Comparison of ENCODE assay signal across 20 cellular contexts in the genomic region with DNA sequence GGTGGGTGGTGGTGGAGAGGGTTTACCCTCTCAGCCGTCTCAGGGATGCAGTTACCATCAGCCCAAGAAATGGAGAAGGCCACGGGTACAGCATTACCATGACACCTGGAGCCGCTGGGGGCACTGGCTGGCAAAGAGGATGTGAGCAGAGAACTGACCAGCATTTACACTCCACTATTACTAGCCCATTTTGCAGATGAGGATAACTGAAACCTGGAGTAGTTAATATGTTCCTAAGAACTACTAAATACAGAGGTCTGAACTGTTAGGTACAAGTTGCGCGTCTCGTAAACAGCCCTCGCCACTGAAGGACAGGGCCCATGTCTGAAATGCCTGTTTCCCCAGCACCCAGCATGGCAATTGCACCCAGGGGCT.
A peak's percentile ranks its signal among the peaks of the same experiment; 100 is the strongest.
DNase-seq lines count a peak whose midpoint lies in the region; ATAC-seq and TF ChIP-seq lines count a peak whose summit lies in the region.
"Had no signal": no experiment of that assay in that cellular context is flagged by ENCODE, and none has a peak within 500 bp of the region (broad histone marks: within the 10 kb centered on the region; RNA-seq: fewer than 3 reads in every experiment).

No MANE protein-coding gene starts in this region.

- peak overlapping the region; percentile 64 for H4K91ac ChIP-seq in mesenchymal stem cell (ENCODE audit: low read length)

- H4K8ac ChIP-seq in mesenchymal stem cell (ENCODE audit: low read length) = peak overlapping the region; percentile 45

- 63 to 75% (median 69%) methylated on average over 7 of the region's 7 CpGs for WGBS in adrenal gland, 4 donors
- WGBS in mesenchymal stem cell = 86% methylated on average over 5 of the region's 7 CpGs

- H3K36me3 ChIP-seq in cardiac muscle cell (no peaks in the 10 kb centered on the region), adrenal gland (replicated peaks in 1 of 2) (no peaks in the 10 kb centered on the region), mesenchymal stem cell (ENCODE audit: control insufficient read depth in 1 of 2, insufficient read depth in 2 of 2, low read depth in 1 of 2, low read length in 2 of 2) (no peaks in the 10 kb centered on the region), brain microvascular endothelial cell (replicated peaks) (no peaks in the 10 kb centered on the region)
- H3K36me3 ChIP-seq: neutrophil, suprapubic skin, vagina, WERI-Rb-1 had no signal

- no peaks in the 10 kb centered on the region for H3K9me3 ChIP-seq in cardiac muscle cell (ENCODE audit: low read depth)
- no peaks in the 10 kb centered on the region for H3K9me3 ChIP-seq in adrenal gland (replicated peaks in 1 of 3)
- H3K9me3 ChIP-seq in mesenchymal stem cell (ENCODE audit: control insufficient read depth, low read length) = no peaks in the 10 kb centered on the region
- H3K9me3 ChIP-seq: neutrophil, suprapubic skin, vagina had no signal

- H2BK5ac ChIP-seq in mesenchymal stem cell (ENCODE audit: low read depth, low read length, poor library complexity, severe bottlenecking) = no peak overlapping the region

- H2BK120ac ChIP-seq in mesenchymal stem cell (ENCODE audit: low read depth, low read length) = no peak overlapping the region

- H3K27ac ChIP-seq in cardiac muscle cell (peak overlapping the region; percentile 75), adrenal gland (peak overlapping the region in 3 of 5 donors; percentile 37 to 65 (median 62)), mesenchymal stem cell (ENCODE audit: low read length, poor library complexity, severe bottlenecking) (no peak overlapping the region), brain microvascular endothelial cell (no peak overlapping the region)
- H3K27ac ChIP-seq: foreskin keratinocyte, HL-60, neutrophil, suprapubic skin, vagina had no signal

- H2BK15ac ChIP-seq in mesenchymal stem cell (ENCODE audit: low read depth, poor library complexity, severe bottlenecking) = no peak overlapping the region

- peaks cover 45% of the 10 kb centered on the region for H3K4me1 ChIP-seq in cardiac muscle cell (ENCODE audit: low read depth)
- H3K4me1 ChIP-seq in adrenal gland (replicated peaks in 1 of 2) = peaks cover 10 to 17% of the 10 kb centered on the region in 2 donors
- no peaks in the 10 kb centered on the region for H3K4me1 ChIP-seq in mesenchymal stem cell (ENCODE audit: control insufficient read depth, insufficient read depth, low read depth, low read length)
- H3K4me1 ChIP-seq: foreskin keratinocyte had no signal

- H3K4ac ChIP-seq in mesenchymal stem cell (ENCODE audit: low read depth in 1 of 2, low read length in 2 of 2) = peak overlapping the region in 1 of 2 experiments; percentile 24

- H3K79me1 ChIP-seq in mesenchymal stem cell (replicated peaks; ENCODE audit: low read length, poor library complexity, severe bottlenecking) = no peaks in the 10 kb centered on the region

- no peak overlapping the region for H3K4me2 ChIP-seq in mesenchymal stem cell (ENCODE audit: low read length, poor library complexity, severe bottlenecking)

- ATAC-seq in Right ventricle myocardium inferior (no peak), HG03025 (IDR thresholded peaks at IDR 0.05; ENCODE audit: low FRiP score, unreplicated experiment) (no peak)
- ATAC-seq in stimulated activated naive B cell treated with anti-CD40 and anti-IgM and Interleukin-4, amounts not matched to agents 10 μg/mL and 1 μg/mL and 100 μg/mL, for 72 hours (replicated peaks) = no peak

- no peaks in the 10 kb centered on the region for H3K36me3 Mint-ChIP-seq in stimulated activated naive B cell treated with anti-CD40 and anti-IgM and Interleukin-4, amounts not matched to agents 10 μg/mL and 1 μg/mL and 100 μg/mL, for 72 hours
- H3K36me3 Mint-ChIP-seq: CD14-positive monocyte, mesothelial cell of epicardium had no signal

- H3K27me3 ChIP-seq in cardiac muscle cell = no peaks in the 10 kb centered on the region
- H3K27me3 ChIP-seq in adrenal gland = no peaks in the 10 kb centered on the region
- H3K27me3 ChIP-seq in mesenchymal stem cell (ENCODE audit: control insufficient read depth in 1 of 2, insufficient read depth in 1 of 2, low read length in 2 of 2) = peaks cover 0 to 29% of the 10 kb centered on the region in 2 experiments
- H3K27me3 ChIP-seq in brain microvascular endothelial cell (replicated peaks) = no peaks in the 10 kb centered on the region
- H3K27me3 ChIP-seq: suprapubic skin, vagina had no signal

- no peak overlapping the region for H2AK5ac ChIP-seq in mesenchymal stem cell (ENCODE audit: low read length, severe bottlenecking)

- H2AFZ ChIP-seq in mesenchymal stem cell (ENCODE audit: low read depth, low read length) = no peak overlapping the region

- H3K27me3 Mint-ChIP-seq in stimulated activated naive B cell treated with anti-CD40 and anti-IgM and Interleukin-4, amounts not matched to agents 10 μg/mL and 1 μg/mL and 100 μg/mL, for 72 hours = peaks cover 6 to 9% of the 10 kb centered on the region in 2 donors

- H2BK12ac ChIP-seq in mesenchymal stem cell (ENCODE audit: low read length in 2 of 2) = peak overlapping the region; percentile 58 to 85

- peak overlapping the region in 1 of 2 donors; percentile 52 for H3K4me3 Mint-ChIP-seq in stimulated activated naive B cell treated with anti-CD40 and anti-IgM and Interleukin-4, amounts not matched to agents 10 μg/mL and 1 μg/mL and 100 μg/mL, for 72 hours
- H3K4me3 Mint-ChIP-seq: central memory CD8-positive, alpha-beta T cell; HFFc6; mesothelial cell of epicardium had no signal

- no peak for TF ChIP-seq POLR2A in adrenal gland (IDR thresholded peaks at IDR 0.05)

- H3K4me1 Mint-ChIP-seq in stimulated activated naive B cell treated with anti-CD40 and anti-IgM and Interleukin-4, amounts not matched to agents 10 μg/mL and 1 μg/mL and 100 μg/mL, for 72 hours = peaks cover 11 to 15% of the 10 kb centered on the region in 2 donors
- H3K4me1 Mint-ChIP-seq: central memory CD8-positive, alpha-beta T cell had no signal

- in situ Hi-C loops in brain microvascular endothelial cell (cut with HindIII; ENCODE audit: low pct_ligation_motif_present, low sequenced_read_pairs) = no loop called here

- intact Hi-C loops in Right ventricle myocardium inferior (cut with DNase I) = no loop called here
- intact Hi-C loops in adrenal gland (cut with DNase I) = no loop called here

- TF ChIP-seq CTCF in cardiac muscle cell (IDR thresholded peaks at IDR 0.05; ENCODE audit: low read depth, low read length) (no peak), adrenal gland (IDR thresholded peaks at IDR 0.05) (no peak), brain microvascular endothelial cell (IDR thresholded peaks at IDR 0.05; ENCODE audit: low read depth, low read length, missing control alignments) (no peak)

- DNase-seq in cardiac muscle cell (ENCODE audit: low read depth in 1 of 2, low spot score in 1 of 2) (no peak), Right ventricle myocardium inferior (ENCODE audit: missing footprints) (no peak), adrenal gland (no peak), mesenchymal stem cell (no peak), GM19240 (ENCODE audit: insufficient read length, low spot score) (no peak), brain microvascular endothelial cell (no peak)
- DNase-seq in stimulated activated naive B cell treated with anti-CD40 and anti-IgM and Interleukin-4, amounts not matched to agents 10 μg/mL and 1 μg/mL and 100 μg/mL, for 72 hours = no peak
- DNase-seq: activated gamma-delta T cell, T-helper 2 cell had no signal

- no peak overlapping the region for H3K9ac ChIP-seq in mesenchymal stem cell (ENCODE audit: low read length)

- H3K23ac ChIP-seq in mesenchymal stem cell (ENCODE audit: low read length in 2 of 2) = no peak overlapping the region

- peak overlapping the region; percentile 27 for H3K27ac Mint-ChIP-seq in stimulated activated naive B cell treated with anti-CD40 and anti-IgM and Interleukin-4, amounts not matched to agents 10 μg/mL and 1 μg/mL and 100 μg/mL, for 72 hours
- H3K27ac Mint-ChIP-seq: HFFc6 had no signal

- peak overlapping the region; percentile 55 to 76 for H3K18ac ChIP-seq in mesenchymal stem cell (ENCODE audit: low read depth in 1 of 2, low read length in 2 of 2)

- no peak overlapping the region for H3K14ac ChIP-seq in mesenchymal stem cell (ENCODE audit: low read length in 2 of 2)

- H3K9me3 Mint-ChIP-seq in stimulated activated naive B cell treated with anti-CD40 and anti-IgM and Interleukin-4, amounts not matched to agents 10 μg/mL and 1 μg/mL and 100 μg/mL, for 72 hours = no peaks in the 10 kb centered on the region
- H3K9me3 Mint-ChIP-seq: central memory CD8-positive, alpha-beta T cell; HFFc6; mesothelial cell of epicardium had no signal

- H3K4me3 ChIP-seq in cardiac muscle cell (no peak overlapping the region), adrenal gland (no peak overlapping the region), mesenchymal stem cell (ENCODE audit: insufficient read depth in 1 of 2, low read depth in 1 of 2, low read length in 2 of 2) (no peak overlapping the region), brain microvascular endothelial cell (ENCODE audit: low read depth, low read length) (no peak overlapping the region)
- H3K4me3 ChIP-seq: suprapubic skin, vagina had no signal

Comparison
In these comparisons a context has a peak if more than half of its experiments do, and no peak if none do; other contexts are left out.
1. H3K27ac ChIP-seq: peak in cardiac muscle cell (single experiment) and adrenal gland (3 of 5); none in mesenchymal stem cell (single experiment) and brain microvascular endothelial cell (single experiment).